8 cellular contexts compared by ENCODE assay signal in genomic region chr10:31319602-31320178, GRCh38. TPM values are rescaled to one million over a fixed set of nuclear protein-coding genes. Genes with fewer than 3 reads are reported as not detected.
A peak's percentile ranks its signal among the peaks of the same experiment; 100 is the strongest.
DNase-seq lines count a peak whose midpoint lies in the region; ATAC-seq and TF ChIP-seq lines count a peak whose summit lies in the region.

No MANE protein-coding gene starts in this region.

- H3K27ac Mint-ChIP-seq in Caco-2 (ENCODE audit: unreplicated experiment) (no peak overlapping the region), memory B cell (peak overlapping the region; percentile 95), type B pancreatic cell (no peak overlapping the region)

- H3K4me3 Mint-ChIP-seq in Caco-2 (ENCODE audit: unreplicated experiment): peak overlapping the region; percentile 91
- H3K4me3 Mint-ChIP-seq in memory B cell: peak overlapping the region; percentile 97
- H3K4me3 Mint-ChIP-seq in type B pancreatic cell: peak overlapping the region; percentile 100

- no peaks in the 10 kb centered on the region for H3K4me1 Mint-ChIP-seq in Caco-2 (ENCODE audit: low read depth, unreplicated experiment)
- H3K4me1 Mint-ChIP-seq in memory B cell: peaks cover 26% of the 10 kb centered on the region
- peaks cover 14% of the 10 kb centered on the region for H3K4me1 Mint-ChIP-seq in type B pancreatic cell (ENCODE audit: unreplicated experiment)

- H3K27me3 ChIP-seq in Caco-2 (replicated peaks; ENCODE audit: control insufficient read depth, insufficient read depth, low read length): peaks cover 2% of the 10 kb centered on the region

- no peaks in the 10 kb centered on the region for H3K36me3 ChIP-seq in Caco-2 (ENCODE audit: control insufficient read depth, insufficient read depth, low read length)

- H3K27me3 Mint-ChIP-seq in Caco-2 (ENCODE audit: insufficient read depth, unreplicated experiment) (peaks cover 36% of the 10 kb centered on the region), memory B cell (no peaks in the 10 kb centered on the region), type B pancreatic cell (peaks cover 56% of the 10 kb centered on the region)

- ATAC-seq in GM21717 (IDR thresholded peaks at IDR 0.05; ENCODE audit: unreplicated experiment) (peak; percentile 9), memory B cell (ENCODE audit: low read depth) (peak; percentile 2)

- DNase-seq in Caco-2 (no peak), NCI-H69 (lab: John Stamatoyannopoulos, UW) (peak; percentile 37), cerebellum (ENCODE audit: low spot score) (peak; percentile 11), memory B cell (ENCODE audit: low spot score in 2 of 2) (no peak), type B pancreatic cell (ENCODE audit: extremely low spot score, unreplicated experiment) (no peak), NCI-H2081 treated with DMSO at 0.1 percent for 48 hours (lab: John Stamatoyannopoulos, UW) (no peak), NCI-H524 treated with DMSO at 0.1 percent for 48 hours (lab: John Stamatoyannopoulos, UW) (no peak)

- intact Hi-C loops in Caco-2 (cut with micrococcal nuclease; ENCODE audit: unreplicated experiment): loop anchor here (2.0 to 10.0 kb wide), 2 partner anchors 287 to 445 kb away; no protein-coding TSS in a partner anchor

- CTCF ChIA-PET in Caco-2 (lab: Charles Lee): no interaction called here

- H3K9me3 Mint-ChIP-seq in Caco-2 (ENCODE audit: unreplicated experiment): no peaks in the 10 kb centered on the region
- H3K9me3 Mint-ChIP-seq in memory B cell: no peaks in the 10 kb centered on the region
- no peaks in the 10 kb centered on the region for H3K9me3 Mint-ChIP-seq in type B pancreatic cell

- H3K4me3 ChIP-seq in Caco-2 (ENCODE audit: low read depth, low read length): peak overlapping the region; percentile 66

- no TSS peak for BruUV-seq in Caco-2 (replicated peaks; lab: Mats Ljungman, UMichigan)

- POLR2A ChIA-PET in Caco-2 (lab: Charles Lee): no interaction called here

- H3K36me3 Mint-ChIP-seq in Caco-2 (ENCODE audit: insufficient read depth, unreplicated experiment) (peaks cover 7% of the 10 kb centered on the region), memory B cell (no peaks in the 10 kb centered on the region), type B pancreatic cell (no peaks in the 10 kb centered on the region)

- no peak for TF ChIP-seq CTCF in Caco-2 (IDR thresholded peaks at IDR 0.05; ENCODE audit: insufficient read depth in 1 of 2, low read depth in 1 of 2, low read length in 1 of 2, severe bottlenecking in 1 of 2, unreplicated experiment in 1 of 2)
- no peak for TF ChIP-seq CTCF in type B pancreatic cell (conservative IDR thresholded peaks at IDR 0.05)

- H3K9me3 ChIP-seq in Caco-2: no peaks in the 10 kb centered on the region

- peaks cover 11% of the 10 kb centered on the region for H3K4me1 ChIP-seq in Caco-2

RNA-seq across cellular contexts. Expression of gene ZEB1, which starts 0.7 kb away (rescaled TPM):
- total RNA-seq in Caco-2 (2022) (not detected in 2 replicates), cerebellum (127 TPM), type B pancreatic cell (ENCODE audit: low replicate concordance) (1.1 and 29.9 TPM in 2 replicates)

Comparison
In these comparisons a context has a peak if more than half of its experiments do, and no peak if none do; other contexts are left out.
1. DNase-seq: peak in NCI-H69 (single experiment) and cerebellum (single experiment); none in Caco-2 (0 of 2), memory B cell (0 of 2), type B pancreatic cell (single experiment), NCI-H2081 treated with DMSO at 0.1 percent for 48 hours (single experiment) and NCI-H524 treated with DMSO at 0.1 percent for 48 hours (single experiment).
2. Peak in every context shown above with its lines, with median percentiles within 50 percentile points of each other: H3K4me3 Mint-ChIP-seq.